Comparison of ENCODE assay signal across 9 cellular contexts in the genomic region with DNA sequence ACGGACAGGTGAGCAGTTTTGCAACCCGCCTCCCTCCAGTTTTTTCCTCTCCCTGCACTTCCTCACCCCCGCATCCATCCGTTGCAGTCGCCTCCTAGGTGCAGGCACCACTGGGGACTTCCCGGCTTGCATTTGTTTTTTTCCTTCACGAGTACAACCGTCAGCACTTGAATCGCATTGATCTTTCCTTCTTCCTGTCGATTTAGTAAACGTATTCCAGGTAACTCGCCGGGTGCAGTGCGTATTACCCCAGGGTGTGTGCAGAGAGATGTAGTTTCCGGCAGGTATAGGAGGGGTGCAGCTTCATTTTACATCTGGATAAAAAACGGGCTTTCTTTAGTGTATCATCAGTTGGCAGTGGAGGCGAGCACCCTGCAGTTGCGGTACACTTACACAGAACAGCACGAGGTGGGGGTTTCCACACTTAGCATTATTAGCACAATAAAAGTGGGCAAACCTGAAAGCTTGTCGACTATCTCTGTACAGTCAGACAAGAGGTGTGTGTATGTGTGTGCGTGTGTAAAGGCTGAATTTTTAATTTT.
DNase-seq lines count a peak whose midpoint lies in the region; ATAC-seq, FAIRE-seq and TF ChIP-seq lines count a peak whose summit lies in the region.
"Had no signal": no experiment of that assay in that cellular context is flagged by ENCODE, and none has a peak within 500 bp of the region (broad histone marks: within the 10 kb centered on the region; RNA-seq: fewer than 3 reads in every experiment).

A gene (minus strand): TSS at position 359 of the 542 bp plus-strand sequence.

- no peak for DNase-seq in SK-N-SH
- DNase-seq in K562 (ENCODE audit: extremely low read depth in 1 of 4, low spot score in 3 of 4) = no peak
- peak; percentile 35 to 50 for DNase-seq in stimulated activated CD8-positive, alpha-beta memory T cell treated with anti-CD3 and anti-CD28 coated beads, Interleukin-15, amount 100 ng/mL, for 4 hours (ENCODE audit: low read depth in 2 of 2)
- no peak for DNase-seq in KBM-7
- no peak for DNase-seq in putamen (ENCODE audit: low spot score)

- H3K4me1 ChIP-seq in SK-N-SH (ENCODE audit: control insufficient read depth in 1 of 2, insufficient read depth in 2 of 2, low read depth in 1 of 2, low read length in 1 of 2) (peaks cover 0 to 11% of the 10 kb centered on the region in 2 experiments; a peak in 2 of 4 replicates), K562 (replicated peaks in 1 of 2; ENCODE audit: control insufficient read depth in 2 of 2, insufficient read depth in 2 of 2, low read length in 2 of 2) (peaks cover 0 to 9% of the 10 kb centered on the region in 2 experiments; a peak in 2 of 5 replicates)

- H4K20me1 ChIP-seq in SK-N-SH (ENCODE audit: insufficient read depth) (no peaks in the 10 kb centered on the region), K562 (replicated peaks; ENCODE audit: control insufficient read depth, insufficient read depth, low read length) (no peaks in the 10 kb centered on the region)

- TF ChIP-seq POLR2A in K562 (conservative IDR thresholded peaks at IDR 0.05) = no peak

- no peaks in the 10 kb centered on the region for H3F3A ChIP-seq in SK-N-SH (replicated peaks; ENCODE audit: insufficient read depth)

- H3K9me3 ChIP-seq in SK-N-SH (no peaks in the 10 kb centered on the region), K562 (replicated peaks; ENCODE audit: control insufficient read depth, insufficient read depth, low read depth, low read length) (no peaks in the 10 kb centered on the region)

- H3K4me3 ChIP-seq in SK-N-SH (ENCODE audit: low read depth in 2 of 2, low read length in 1 of 2) = peak within 1 kb of the TSS; percentile 71 to 86
- H3K4me3 ChIP-seq in K562 = peak within 1 kb of the TSS; percentile 13; the same call in 1 of the 2 replicates

- 18% methylated on average over 19 of the region's 21 CpGs for whole genome bisulfite sequencing in SK-N-SH (ENCODE audit: low lambda C conversion rate)
- WGBS in K562 (ENCODE audit: insufficient coverage, low coverage, missing lambda C conversion rate) = 3% methylated on average over 19 of the region's 21 CpGs

- H3K27me3 ChIP-seq in SK-N-SH (ENCODE audit: insufficient read depth) (peaks cover 44% of the 10 kb centered on the region), K562 (ENCODE audit: control insufficient read depth in 2 of 2, insufficient read depth in 2 of 2, low read length in 2 of 2) (peaks cover 12 to 36% of the 10 kb centered on the region in 2 experiments; a peak in 4 of 5 replicates), layer of hippocampus (ENCODE audit: control insufficient read depth, insufficient read depth, low read length) (no peaks in the 10 kb centered on the region)

- TF ChIP-seq EP300 in SK-N-SH (IDR thresholded peaks at IDR 0.05; ENCODE audit: borderline replicate concordance in 1 of 2, low read depth in 1 of 2, low read length in 1 of 2) = no peak
- TF ChIP-seq EP300 in K562 (IDR thresholded peaks at IDR 0.05; ENCODE audit: low read length) = no peak

- peak within 1 kb of the TSS; percentile 91 for H2AFZ ChIP-seq in SK-N-SH (ENCODE audit: low read depth)
- no peak within 1 kb of the TSS for H2AFZ ChIP-seq in K562 (ENCODE audit: low read depth, low read length)

- in situ Hi-C loops in K562 (cut with MboI) = no loop called here
- in situ Hi-C loops in KBM-7 (cut with MboI; ENCODE audit: low pct_unique_long_range_greater_than_20kb, low sequenced_read_pairs) = no loop called here

- H3K36me3 ChIP-seq in SK-N-SH (replicated peaks in 1 of 2; ENCODE audit: control insufficient read depth in 1 of 2, insufficient read depth in 2 of 2, low read length in 1 of 2) = no peaks in the 10 kb centered on the region
- no peaks in the 10 kb centered on the region for H3K36me3 ChIP-seq in K562 (ENCODE audit: control insufficient read depth, insufficient read depth, low read length)

- BruUV-seq in K562 (replicated peaks; lab: Mats Ljungman, UMichigan) = no TSS peak

- no peaks in the 10 kb centered on the region for H3K79me2 ChIP-seq in SK-N-SH (ENCODE audit: insufficient read depth)
- H3K79me2 ChIP-seq in K562 (ENCODE audit: control insufficient read depth, insufficient read depth, low read length) = no peaks in the 10 kb centered on the region

- H3K9me1 ChIP-seq in K562 (ENCODE audit: control insufficient read depth, insufficient read depth, low read length) = no peaks in the 10 kb centered on the region

- TF ChIP-seq CTCF in SK-N-SH (IDR thresholded peaks at IDR 0.05) (no peak), K562 (IDR thresholded peaks at IDR 0.05 in 2 of 3, conservative IDR thresholded peaks at IDR 0.05 in 1 of 3; ENCODE audit: insufficient read depth in 2 of 3, low read depth in 1 of 3, low read length in 3 of 3) (no peak)

- FAIRE-seq in K562 (lab: Jason Lieb, UNC) = no peak
- FAIRE-seq: colon had no signal

- H3K4me2 ChIP-seq in SK-N-SH = peak within 1 kb of the TSS; percentile 93
- no peak within 1 kb of the TSS for H3K4me2 ChIP-seq in K562 (ENCODE audit: insufficient read depth, low read length)

- intact Hi-C loops in K562 (cut with micrococcal nuclease) = loop anchor here (10.0 kb wide), 1 partner anchor 142 kb away; no protein-coding TSS in a partner anchor

- POLR2A ChIA-PET in SK-N-SH (lab: Yijun Ruan, JAX) = no interaction called here
- POLR2A ChIA-PET in K562 (lab: Yijun Ruan, JAX) = no interaction called here

- H3K27ac ChIP-seq in SK-N-SH (ENCODE audit: low read depth in 2 of 2, low read length in 1 of 2) = peak within 1 kb of the TSS in 1 of 2 experiments; percentile 62; a peak in 1 of 4 replicates
- no peak within 1 kb of the TSS for H3K27ac ChIP-seq in K562 (ENCODE audit: extremely low read depth, low read depth, low read length)
- peak within 1 kb of the TSS; percentile 69 for H3K27ac ChIP-seq in layer of hippocampus (ENCODE audit: low read depth, low read length)

- CTCF ChIA-PET in SK-N-SH (lab: Yijun Ruan, JAX) = interaction anchor here (0.6 to 2.8 kb wide), 16 partner anchors 10 to 206 kb away, joined by 3 to 29 read pairs (median 4); no protein-coding TSS in a partner anchor
- CTCF ChIA-PET in K562 (lab: Yijun Ruan, JAX; ENCODE audit: low intra/inter-chr PET ratio) = no interaction called here

- no peaks in the 10 kb centered on the region for H3K9me2 ChIP-seq in SK-N-SH

- TF ChIP-seq RAD21 in SK-N-SH (IDR thresholded peaks at IDR 0.05; ENCODE audit: low read length) (no peak), K562 (CRISPR knock-in tag; conservative IDR thresholded peaks at IDR 0.05 in 1 of 2, IDR thresholded peaks at IDR 0.05 in 1 of 2) (no peak)

- ATAC-seq in GM19025 (IDR thresholded peaks at IDR 0.05; ENCODE audit: low read depth, unreplicated experiment) (peak; percentile 22), HG03066 (IDR thresholded peaks at IDR 0.05; ENCODE audit: low read depth, unreplicated experiment) (peak; percentile 13), K562 (no peak)

- peak within 1 kb of the TSS; percentile 49; the same call in 1 of the 2 replicates for H3K9ac ChIP-seq in SK-N-SH
- no peak within 1 kb of the TSS for H3K9ac ChIP-seq in K562 (ENCODE audit: insufficient read depth in 1 of 2, low read depth in 2 of 2, low read length in 2 of 2)

TF ChIP-seq in SK-N-SH, 30 proteins besides CTCF, POLR2A, EP300 and RAD21 (continues in another document):
- TF ChIP-seq, protein P1, sequence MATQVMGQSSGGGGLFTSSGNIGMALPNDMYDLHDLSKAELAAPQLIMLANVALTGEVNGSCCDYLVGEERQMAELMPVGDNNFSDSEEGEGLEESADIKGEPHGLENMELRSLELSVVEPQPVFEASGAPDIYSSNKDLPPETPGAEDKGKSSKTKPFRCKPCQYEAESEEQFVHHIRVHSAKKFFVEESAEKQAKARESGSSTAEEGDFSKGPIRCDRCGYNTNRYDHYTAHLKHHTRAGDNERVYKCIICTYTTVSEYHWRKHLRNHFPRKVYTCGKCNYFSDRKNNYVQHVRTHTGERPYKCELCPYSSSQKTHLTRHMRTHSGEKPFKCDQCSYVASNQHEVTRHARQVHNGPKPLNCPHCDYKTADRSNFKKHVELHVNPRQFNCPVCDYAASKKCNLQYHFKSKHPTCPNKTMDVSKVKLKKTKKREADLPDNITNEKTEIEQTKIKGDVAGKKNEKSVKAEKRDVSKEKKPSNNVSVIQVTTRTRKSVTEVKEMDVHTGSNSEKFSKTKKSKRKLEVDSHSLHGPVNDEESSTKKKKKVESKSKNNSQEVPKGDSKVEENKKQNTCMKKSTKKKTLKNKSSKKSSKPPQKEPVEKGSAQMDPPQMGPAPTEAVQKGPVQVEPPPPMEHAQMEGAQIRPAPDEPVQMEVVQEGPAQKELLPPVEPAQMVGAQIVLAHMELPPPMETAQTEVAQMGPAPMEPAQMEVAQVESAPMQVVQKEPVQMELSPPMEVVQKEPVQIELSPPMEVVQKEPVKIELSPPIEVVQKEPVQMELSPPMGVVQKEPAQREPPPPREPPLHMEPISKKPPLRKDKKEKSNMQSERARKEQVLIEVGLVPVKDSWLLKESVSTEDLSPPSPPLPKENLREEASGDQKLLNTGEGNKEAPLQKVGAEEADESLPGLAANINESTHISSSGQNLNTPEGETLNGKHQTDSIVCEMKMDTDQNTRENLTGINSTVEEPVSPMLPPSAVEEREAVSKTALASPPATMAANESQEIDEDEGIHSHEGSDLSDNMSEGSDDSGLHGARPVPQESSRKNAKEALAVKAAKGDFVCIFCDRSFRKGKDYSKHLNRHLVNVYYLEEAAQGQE (IDR thresholded peaks at IDR 0.05; ENCODE audit: low read depth, low read length) = no peak

TF ChIP-seq in K562, 482 proteins besides CTCF, POLR2A, EP300 and RAD21 (continues in another document):
- TF ChIP-seq, protein P2, sequence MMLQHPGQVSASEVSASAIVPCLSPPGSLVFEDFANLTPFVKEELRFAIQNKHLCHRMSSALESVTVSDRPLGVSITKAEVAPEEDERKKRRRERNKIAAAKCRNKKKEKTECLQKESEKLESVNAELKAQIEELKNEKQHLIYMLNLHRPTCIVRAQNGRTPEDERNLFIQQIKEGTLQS (IDR thresholded peaks at IDR 0.05) = no peak
- TF ChIP-seq, protein P2 (CRISPR knock-in tag; conservative IDR thresholded peaks at IDR 0.05) = no peak
- no peak for TF ChIP-seq ZNF165 (CRISPR knock-in tag; IDR thresholded peaks at IDR 0.05; ENCODE audit: borderline replicate concordance)
- TF ChIP-seq, protein P3, sequence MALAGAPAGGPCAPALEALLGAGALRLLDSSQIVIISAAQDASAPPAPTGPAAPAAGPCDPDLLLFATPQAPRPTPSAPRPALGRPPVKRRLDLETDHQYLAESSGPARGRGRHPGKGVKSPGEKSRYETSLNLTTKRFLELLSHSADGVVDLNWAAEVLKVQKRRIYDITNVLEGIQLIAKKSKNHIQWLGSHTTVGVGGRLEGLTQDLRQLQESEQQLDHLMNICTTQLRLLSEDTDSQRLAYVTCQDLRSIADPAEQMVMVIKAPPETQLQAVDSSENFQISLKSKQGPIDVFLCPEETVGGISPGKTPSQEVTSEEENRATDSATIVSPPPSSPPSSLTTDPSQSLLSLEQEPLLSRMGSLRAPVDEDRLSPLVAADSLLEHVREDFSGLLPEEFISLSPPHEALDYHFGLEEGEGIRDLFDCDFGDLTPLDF (CRISPR knock-in tag; IDR thresholded peaks at IDR 0.05) = no peak

Comparison
In these comparisons a context has a peak if more than half of its experiments do, and no peak if none do; other contexts are left out.
1. DNase-seq: peak in stimulated activated CD8-positive, alpha-beta memory T cell treated with anti-CD3 and anti-CD28 coated beads, Interleukin-15, amount 100 ng/mL, for 4 hours (2 of 2); none in SK-N-SH (single experiment), K562 (0 of 4), KBM-7 (single experiment) and putamen (single experiment).